In genomic region chr11:75024068-75024449, GRCh38 we compare ENCODE assay signal across 10 cellular contexts.
"Had no signal": no experiment of that assay in that cellular context is flagged by ENCODE, and none has a peak within 500 bp of the region (broad histone marks: within the 10 kb centered on the region; RNA-seq: fewer than 3 reads in every experiment).

No MANE protein-coding gene starts in this region.

- DNase-seq: activated CD4-positive, alpha-beta T cell treated with anti-CD3 and anti-CD28 coated beads, Interleukin-2, amount 10 ng/mL, durations not matched to agents 7 days and 5 days; activated CD4-positive, CD25-positive, alpha-beta regulatory T cell; activated CD8-positive, alpha-beta memory T cell treated with anti-CD3 and anti-CD28 coated beads for 24 hours; activated naive CD4-positive, alpha-beta T cell treated with anti-CD3 and anti-CD28 coated beads, Interleukin-2, amount 10 ng/mL, durations not matched to agents 7 days and 5 days; endodermal cell; heart right ventricle; kidney; naive B cell; right cardiac atrium had no signal

- H3K4me3 ChIP-seq: esophagus muscularis mucosa, heart right ventricle had no signal

- H3K36me3 ChIP-seq: esophagus muscularis mucosa, heart right ventricle had no signal

- H3K27me3 ChIP-seq: esophagus muscularis mucosa, heart right ventricle had no signal

- H3K9me3 ChIP-seq: esophagus muscularis mucosa, heart right ventricle had no signal
